In the genomic region with DNA sequence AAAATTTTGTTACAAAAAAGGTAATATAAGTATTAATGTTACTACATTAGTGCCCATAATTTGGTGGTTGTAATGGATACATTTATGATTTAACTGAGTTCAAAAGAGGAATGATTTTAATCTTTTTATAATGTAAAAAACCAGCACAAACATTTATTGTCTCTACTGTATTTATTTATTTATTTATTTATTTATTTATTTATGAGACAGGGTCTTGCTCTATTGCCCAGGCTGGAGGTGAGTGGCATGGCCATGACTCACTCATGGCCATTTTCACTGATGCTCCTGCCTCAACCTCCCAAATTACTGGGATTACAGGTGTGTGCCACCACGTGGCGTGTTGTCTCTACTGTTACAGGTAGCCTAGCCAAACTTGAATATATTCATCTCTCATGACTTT, we compare ENCODE assay signal across 1 cellular context.
TF ChIP-seq lines count a peak whose summit lies in the region.

No MANE protein-coding gene starts in this region.

TF ChIP-seq in HEK293, 187 proteins besides CTCF, POLR2A, EP300 and RAD21 (continued from another document and continues in another):
- TF ChIP-seq ELK4 (IDR thresholded peaks at IDR 0.05; ENCODE audit: borderline replicate concordance, low read depth, low read length) = no peak
- TF ChIP-seq ZNF654 (tag by site-specific recombination; IDR thresholded peaks at IDR 0.05; ENCODE audit: low read depth) = no peak
- TF ChIP-seq ZNF830 (tag by site-specific recombination; IDR thresholded peaks at IDR 0.05; ENCODE audit: low read depth) = no peak
- TF ChIP-seq ZNF133 (tag by site-specific recombination; IDR thresholded peaks at IDR 0.05) = no peak
- no peak for TF ChIP-seq YY1 (tag by site-specific recombination; IDR thresholded peaks at IDR 0.05)
- no peak for TF ChIP-seq ZNF747 (tag by site-specific recombination; IDR thresholded peaks at IDR 0.05)
- TF ChIP-seq ZNF146 (tag by site-specific recombination; IDR thresholded peaks at IDR 0.05) = no peak
- TF ChIP-seq, protein P1, sequence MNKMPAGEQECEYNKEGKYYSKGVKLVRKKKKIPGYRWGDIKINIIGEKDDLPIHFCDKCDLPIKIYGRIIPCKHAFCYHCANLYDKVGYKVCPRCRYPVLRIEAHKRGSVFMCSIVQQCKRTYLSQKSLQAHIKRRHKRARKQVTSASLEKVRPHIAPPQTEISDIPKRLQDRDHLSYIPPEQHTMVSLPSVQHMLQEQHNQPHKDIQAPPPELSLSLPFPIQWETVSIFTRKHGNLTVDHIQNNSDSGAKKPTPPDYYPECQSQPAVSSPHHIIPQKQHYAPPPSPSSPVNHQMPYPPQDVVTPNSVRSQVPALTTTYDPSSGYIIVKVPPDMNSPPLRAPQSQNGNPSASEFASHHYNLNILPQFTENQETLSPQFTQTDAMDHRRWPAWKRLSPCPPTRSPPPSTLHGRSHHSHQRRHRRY (tag by site-specific recombination; IDR thresholded peaks at IDR 0.05) = no peak
- TF ChIP-seq KLF8 (tag by site-specific recombination; IDR thresholded peaks at IDR 0.05) = no peak
- TF ChIP-seq KLF7 (tag by site-specific recombination; IDR thresholded peaks at IDR 0.05; ENCODE audit: borderline replicate concordance) = no peak
- TF ChIP-seq ZNF311 (tag by site-specific recombination; IDR thresholded peaks at IDR 0.05; ENCODE audit: borderline replicate concordance) = no peak
- 0 out of 2 replicates have a peak, but pooled peaks have one; percentile 16 for TF ChIP-seq ZNF292 (tag by site-specific recombination; IDR thresholded peaks at IDR 0.05; ENCODE audit: borderline replicate concordance, low read depth)
- TF ChIP-seq ZNF623 (tag by site-specific recombination; IDR thresholded peaks at IDR 0.05) = peak; percentile 52
- TF ChIP-seq RBAK (tag by site-specific recombination; IDR thresholded peaks at IDR 0.05) = no peak
- TF ChIP-seq BCL11B (tag by site-specific recombination; IDR thresholded peaks at IDR 0.05; ENCODE audit: low read depth) = no peak
- peak; percentile 70 for TF ChIP-seq ZNF426 (tag by site-specific recombination; IDR thresholded peaks at IDR 0.05)
- peak; percentile 23 for TF ChIP-seq ZNF529 (tag by site-specific recombination; IDR thresholded peaks at IDR 0.05; ENCODE audit: insufficient replicate concordance)
- no peak for TF ChIP-seq ZNF10 (tag by site-specific recombination; IDR thresholded peaks at IDR 0.05)
- TF ChIP-seq AEBP2 (tag by site-specific recombination; IDR thresholded peaks at IDR 0.05; ENCODE audit: borderline replicate concordance) = peak; percentile 54; the same call in 1 of the 2 replicates
- 0 out of 2 replicates have a peak, but pooled peaks have one; percentile 12 for TF ChIP-seq ZBTB21 (tag by site-specific recombination; IDR thresholded peaks at IDR 0.05)
- no peak for TF ChIP-seq ZNF19 (tag by site-specific recombination; IDR thresholded peaks at IDR 0.05; ENCODE audit: low read depth)
- no peak for TF ChIP-seq ZBTB48 (tag by site-specific recombination; IDR thresholded peaks at IDR 0.05)
- no peak for TF ChIP-seq ZNF26 (tag by site-specific recombination; IDR thresholded peaks at IDR 0.05)
- no peak for TF ChIP-seq IKZF3 (tag by site-specific recombination; IDR thresholded peaks at IDR 0.05)
- TF ChIP-seq ZNF510 (tag by site-specific recombination; IDR thresholded peaks at IDR 0.05; ENCODE audit: insufficient replicate concordance) = peak; percentile 47
- TF ChIP-seq ZNF114 (tag by site-specific recombination; IDR thresholded peaks at IDR 0.05) = no peak
- TF ChIP-seq ZNF621 (tag by site-specific recombination; IDR thresholded peaks at IDR 0.05) = no peak
- TF ChIP-seq ZNF76 (tag by site-specific recombination; IDR thresholded peaks at IDR 0.05; ENCODE audit: borderline replicate concordance, low read depth) = no peak
- TF ChIP-seq ZNF639 (tag by site-specific recombination; IDR thresholded peaks at IDR 0.05) = no peak
- no peak for TF ChIP-seq ZNF560 (tag by site-specific recombination; IDR thresholded peaks at IDR 0.05; ENCODE audit: borderline replicate concordance)
- TF ChIP-seq ZNF501 (tag by site-specific recombination; IDR thresholded peaks at IDR 0.05) = peak; percentile 39; the same call in 1 of the 2 replicates
- no peak for TF ChIP-seq ZNF157 (tag by site-specific recombination; IDR thresholded peaks at IDR 0.05)
- TF ChIP-seq ZNF423 (tag by site-specific recombination; IDR thresholded peaks at IDR 0.05) = no peak
- TF ChIP-seq ZNF404 (tag by site-specific recombination; IDR thresholded peaks at IDR 0.05) = no peak
- no peak for TF ChIP-seq BCL6B (tag by site-specific recombination; IDR thresholded peaks at IDR 0.05)
- no peak for TF ChIP-seq ZNF112 (tag by site-specific recombination; IDR thresholded peaks at IDR 0.05)
- 0 out of 2 replicates have a peak, but pooled peaks have one; percentile 61 for TF ChIP-seq ZNF266 (tag by site-specific recombination; IDR thresholded peaks at IDR 0.05; ENCODE audit: low read depth)
- peak; percentile 39; the same call in 1 of the 2 replicates for TF ChIP-seq REST (tag by site-specific recombination; IDR thresholded peaks at IDR 0.05)
- TF ChIP-seq GFI1B (tag by site-specific recombination; IDR thresholded peaks at IDR 0.05) = no peak
- TF ChIP-seq ZNF140 (tag by site-specific recombination; IDR thresholded peaks at IDR 0.05) = peak; percentile 43; the same call in 1 of the 2 replicates
- peak; percentile 56 for TF ChIP-seq ZBTB11 (tag by site-specific recombination; conservative IDR thresholded peaks at IDR 0.05; ENCODE audit: low read depth)
- TF ChIP-seq, protein P2, sequence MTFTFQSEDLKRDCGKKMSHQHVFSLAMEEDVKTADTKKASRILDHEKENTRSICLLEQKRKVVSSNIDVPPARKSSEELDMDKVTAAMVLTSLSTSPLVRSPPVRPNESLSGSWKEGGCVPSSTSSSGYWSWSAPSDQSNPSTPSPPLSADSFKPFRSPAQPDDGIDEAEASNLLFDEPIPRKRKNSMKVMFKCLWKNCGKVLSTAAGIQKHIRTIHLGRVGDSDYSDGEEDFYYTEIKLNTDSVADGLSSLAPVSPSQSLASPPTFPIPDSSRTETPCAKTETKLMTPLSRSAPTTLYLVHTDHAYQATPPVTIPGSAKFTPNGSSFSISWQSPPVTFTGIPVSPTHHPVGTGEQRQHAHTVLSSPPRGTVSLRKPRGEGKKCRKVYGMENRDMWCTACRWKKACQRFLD (tag by site-specific recombination; IDR thresholded peaks at IDR 0.05) = no peak
- TF ChIP-seq OVOL3 (tag by site-specific recombination; IDR thresholded peaks at IDR 0.05) = no peak
- no peak for TF ChIP-seq MYNN (tag by site-specific recombination; IDR thresholded peaks at IDR 0.05; ENCODE audit: borderline replicate concordance)
- TF ChIP-seq ZBTB1 (tag by site-specific recombination; IDR thresholded peaks at IDR 0.05) = no peak
